In the genomic region with DNA sequence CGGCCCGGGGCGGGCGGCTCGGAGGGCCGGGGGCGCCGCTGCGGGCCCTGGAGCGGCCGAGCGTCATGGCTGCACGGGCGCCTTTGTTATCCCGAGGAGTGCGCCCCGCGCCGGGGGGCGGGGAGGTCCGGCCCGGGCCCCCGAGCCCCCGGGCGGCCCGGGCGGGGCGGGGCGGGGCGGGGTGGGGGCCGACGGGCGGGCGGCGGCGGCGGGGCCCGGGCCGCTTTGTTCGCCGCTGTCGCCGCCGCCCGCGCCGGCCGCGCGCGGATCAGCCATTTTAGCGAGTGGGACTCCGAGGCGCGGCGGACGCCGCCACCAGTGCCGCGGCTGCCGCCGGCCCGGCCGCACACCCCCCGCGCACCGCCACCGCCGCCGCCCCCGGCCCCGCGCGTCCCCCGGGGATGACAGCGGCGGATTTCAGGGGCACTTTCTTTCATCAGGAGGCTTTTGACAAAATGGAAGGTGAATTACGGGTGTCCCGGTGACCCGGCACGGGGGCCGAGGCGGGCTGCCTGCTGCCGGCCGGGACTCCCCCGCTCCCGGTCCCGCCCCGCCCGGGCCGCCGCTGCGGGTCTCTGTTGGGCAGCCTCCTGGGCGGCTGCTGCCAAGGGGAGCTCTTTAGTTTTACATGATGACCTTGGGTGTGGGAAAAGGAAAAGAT, we compare ENCODE assay signal across 8 cellular contexts. TPM values are rescaled to one million over a fixed set of nuclear protein-coding genes. Genes with fewer than 3 reads are reported as not detected.
A peak's percentile ranks its signal among the peaks of the same experiment; 100 is the strongest.
DNase-seq lines count a peak whose midpoint lies in the region; ATAC-seq and TF ChIP-seq lines count a peak whose summit lies in the region.

No MANE protein-coding gene starts in this region.

- CTCF ChIA-PET in Panc1 (lab: Charles Lee), result no interaction called here

- ATAC-seq in GM21717 (IDR thresholded peaks at IDR 0.05; ENCODE audit: unreplicated experiment) (peak; percentile 3), Panc1 (peak; percentile 24), HG03439 (IDR thresholded peaks at IDR 0.05; ENCODE audit: unreplicated experiment) (no peak)
- no peak for ATAC-seq in effector memory CD8-positive, alpha-beta T cell (replicated peaks)

- no peaks in the 10 kb centered on the region for H3K9me2 ChIP-seq in neural cell (ENCODE audit: insufficient read depth, low read length)

- H3F3A ChIP-seq in neural cell (ENCODE audit: insufficient read depth, low read length, poor library complexity, severe bottlenecking), result no peaks in the 10 kb centered on the region

- no peaks in the 10 kb centered on the region for H3K9me3 ChIP-seq in Panc1 (ENCODE audit: control insufficient read depth, insufficient read depth, low read depth, low read length)
- H3K9me3 ChIP-seq in neural cell (ENCODE audit: low read length), result no peaks in the 10 kb centered on the region

- H3K4me2 ChIP-seq in neural cell (ENCODE audit: low read length), result peak overlapping the region; percentile 62

- H3K9me3 Mint-ChIP-seq in effector memory CD8-positive, alpha-beta T cell, result no peaks in the 10 kb centered on the region

- in situ Hi-C loops in Panc1 (cut with HindIII; ENCODE audit: low pct_unique_long_range_greater_than_20kb, low sequenced_read_pairs), result no loop called here

- no peak for TF ChIP-seq EP300 in neural cell (conservative IDR thresholded peaks at IDR 0.05; ENCODE audit: poor library complexity, severe bottlenecking)

- TF ChIP-seq CTCF in Panc1 (IDR thresholded peaks at IDR 0.05) (no peak), neural cell (IDR thresholded peaks at IDR 0.05; ENCODE audit: poor library complexity, severe bottlenecking) (no peak)

- peaks cover 0 to 2% of the 10 kb centered on the region in 2 donors for H3K4me1 Mint-ChIP-seq in effector memory CD8-positive, alpha-beta T cell (ENCODE audit: low read depth in 2 of 2)

- H3K36me3 ChIP-seq in Panc1 (ENCODE audit: control insufficient read depth, insufficient read depth, low read length) (peaks cover 10% of the 10 kb centered on the region), neural cell (ENCODE audit: insufficient read depth, low read length) (no peaks in the 10 kb centered on the region)

- peak overlapping the region; percentile 72 to 79 for H3K4me3 Mint-ChIP-seq in effector memory CD8-positive, alpha-beta T cell

- H3K27me3 Mint-ChIP-seq in effector memory CD8-positive, alpha-beta T cell, result no peaks in the 10 kb centered on the region

- DNase-seq in GM03348 (ENCODE audit: low spot score) (peak; percentile 29), Panc1 (ENCODE audit: low read depth, low spot score) (no peak), NAMALWA (ENCODE audit: low spot score) (no peak), NCI-H1694 (lab: John Stamatoyannopoulos, UW) (no peak)
- peak in 1 of 3 experiments; percentile 3 for DNase-seq in effector memory CD8-positive, alpha-beta T cell

- no peak overlapping the region for H2AFZ ChIP-seq in neural cell (ENCODE audit: low read depth, low read length)

- peaks cover 14% of the 10 kb centered on the region for H3K79me2 ChIP-seq in neural cell (replicated peaks; ENCODE audit: insufficient read depth, low read length)

- peak overlapping the region; percentile 69 for H3K9ac ChIP-seq in neural cell (ENCODE audit: low read length)

- H3K27ac ChIP-seq in Panc1 (ENCODE audit: low read length) (peak overlapping the region; percentile 77), neural cell (ENCODE audit: low read length) (peak overlapping the region; percentile 58)

- H3K27me3 ChIP-seq in Panc1 (ENCODE audit: control insufficient read depth, insufficient read depth, low read length) (no peaks in the 10 kb centered on the region), neural cell (ENCODE audit: insufficient read depth, low read depth, low read length) (no peaks in the 10 kb centered on the region)

- H3K27ac Mint-ChIP-seq in effector memory CD8-positive, alpha-beta T cell, result peak overlapping the region in 1 of 2 donors; percentile 77

- H3K4me1 ChIP-seq in Panc1 (ENCODE audit: control insufficient read depth, insufficient read depth, low read length), result peaks cover 20% of the 10 kb centered on the region

- no peaks in the 10 kb centered on the region for H4K20me1 ChIP-seq in neural cell (ENCODE audit: insufficient read depth)

- H3K4me3 ChIP-seq in Panc1 (ENCODE audit: low read depth in 2 of 2, low read length in 2 of 2), result peak overlapping the region; percentile 67 to 73
- peak overlapping the region; percentile 68 for H3K4me3 ChIP-seq in neural cell (ENCODE audit: low read length)

- H3K36me3 Mint-ChIP-seq in effector memory CD8-positive, alpha-beta T cell (ENCODE audit: insufficient read depth), result peaks cover 6% of the 10 kb centered on the region

- BruUV-seq in Panc1 (replicated peaks; lab: Mats Ljungman, UMichigan), result no TSS peak

- TF ChIP-seq RAD21 in neural cell (conservative IDR thresholded peaks at IDR 0.05), result no peak

- POLR2A ChIA-PET in Panc1 (lab: Charles Lee), result no interaction called here

- intact Hi-C loops in Panc1 (cut with micrococcal nuclease; ENCODE audit: unreplicated experiment), result loop anchor here (5.0 kb wide), 2 partner anchors 87 to 212 kb away; a partner anchor contains a TSS

TF ChIP-seq in neural cell, 6 proteins besides CTCF, POLR2A, EP300 and RAD21:
- TF ChIP-seq POLR2AphosphoS5 (IDR thresholded peaks at IDR 0.05), result no peak
- TF ChIP-seq TAF1 (IDR thresholded peaks at IDR 0.05; ENCODE audit: low read depth), result no peak
- TF ChIP-seq, protein P1, sequence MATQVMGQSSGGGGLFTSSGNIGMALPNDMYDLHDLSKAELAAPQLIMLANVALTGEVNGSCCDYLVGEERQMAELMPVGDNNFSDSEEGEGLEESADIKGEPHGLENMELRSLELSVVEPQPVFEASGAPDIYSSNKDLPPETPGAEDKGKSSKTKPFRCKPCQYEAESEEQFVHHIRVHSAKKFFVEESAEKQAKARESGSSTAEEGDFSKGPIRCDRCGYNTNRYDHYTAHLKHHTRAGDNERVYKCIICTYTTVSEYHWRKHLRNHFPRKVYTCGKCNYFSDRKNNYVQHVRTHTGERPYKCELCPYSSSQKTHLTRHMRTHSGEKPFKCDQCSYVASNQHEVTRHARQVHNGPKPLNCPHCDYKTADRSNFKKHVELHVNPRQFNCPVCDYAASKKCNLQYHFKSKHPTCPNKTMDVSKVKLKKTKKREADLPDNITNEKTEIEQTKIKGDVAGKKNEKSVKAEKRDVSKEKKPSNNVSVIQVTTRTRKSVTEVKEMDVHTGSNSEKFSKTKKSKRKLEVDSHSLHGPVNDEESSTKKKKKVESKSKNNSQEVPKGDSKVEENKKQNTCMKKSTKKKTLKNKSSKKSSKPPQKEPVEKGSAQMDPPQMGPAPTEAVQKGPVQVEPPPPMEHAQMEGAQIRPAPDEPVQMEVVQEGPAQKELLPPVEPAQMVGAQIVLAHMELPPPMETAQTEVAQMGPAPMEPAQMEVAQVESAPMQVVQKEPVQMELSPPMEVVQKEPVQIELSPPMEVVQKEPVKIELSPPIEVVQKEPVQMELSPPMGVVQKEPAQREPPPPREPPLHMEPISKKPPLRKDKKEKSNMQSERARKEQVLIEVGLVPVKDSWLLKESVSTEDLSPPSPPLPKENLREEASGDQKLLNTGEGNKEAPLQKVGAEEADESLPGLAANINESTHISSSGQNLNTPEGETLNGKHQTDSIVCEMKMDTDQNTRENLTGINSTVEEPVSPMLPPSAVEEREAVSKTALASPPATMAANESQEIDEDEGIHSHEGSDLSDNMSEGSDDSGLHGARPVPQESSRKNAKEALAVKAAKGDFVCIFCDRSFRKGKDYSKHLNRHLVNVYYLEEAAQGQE (IDR thresholded peaks at IDR 0.05; ENCODE audit: borderline replicate concordance), result no peak
- TF ChIP-seq SMC3 (conservative IDR thresholded peaks at IDR 0.05; ENCODE audit: poor library complexity), result no peak
- no peak for TF ChIP-seq MXI1 (conservative IDR thresholded peaks at IDR 0.05; ENCODE audit: poor library complexity, severe bottlenecking)
- no peak for TF ChIP-seq EZH2 (IDR thresholded peaks at IDR 0.05; ENCODE audit: borderline replicate concordance, insufficient read depth, low read length, poor library complexity, severe bottlenecking)

RNA-seq across cellular contexts. Expression of a gene that starts 1.2 kb away (rescaled TPM):
- 251 TPM for total RNA-seq in Panc1 (2021; ENCODE audit: unreplicated experiment)
- polyA plus RNA-seq in Panc1 (2012; ENCODE audit: insufficient read length), result 166 TPM
- polyA plus RNA-seq in neural cell, result 234 and 249 TPM in 2 replicates
- 90.1 and 115 TPM in 2 replicates for polyA minus RNA-seq in neural cell

Comparison
In these comparisons a context has a peak if more than half of its experiments do, and no peak if none do; other contexts are left out.
1. ATAC-seq: peak in GM21717 (single experiment) and Panc1 (single experiment); none in effector memory CD8-positive, alpha-beta T cell (single experiment) and HG03439 (single experiment).